ENCODE assay signal across 13 cellular contexts in the genomic region with DNA sequence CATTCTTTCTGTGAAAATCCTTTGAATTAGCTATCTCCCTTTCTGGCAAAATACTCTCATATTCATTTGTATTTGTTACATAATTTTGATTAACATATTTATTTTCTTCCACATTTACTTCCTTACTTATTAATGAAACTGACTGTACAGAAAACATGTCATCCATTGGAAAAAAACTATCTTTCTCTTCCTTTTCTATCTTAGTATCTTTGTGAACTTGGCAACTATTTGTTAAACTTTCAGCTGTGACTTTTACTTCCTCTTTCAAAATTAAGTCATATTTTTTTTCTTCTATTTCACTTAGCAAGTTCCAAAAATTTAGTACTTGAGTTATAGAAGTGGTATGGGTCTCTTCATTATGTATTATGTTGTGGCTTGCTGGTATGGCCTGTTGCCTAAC. TPM values are rescaled to one million over a fixed set of nuclear protein-coding genes. Genes with fewer than 3 reads are reported as not detected.
DNase-seq lines count a peak whose midpoint lies in the region; ATAC-seq and TF ChIP-seq lines count a peak whose summit lies in the region.
"Had no signal": no experiment of that assay in that cellular context is flagged by ENCODE, and none has a peak within 500 bp of the region (broad histone marks: within the 10 kb centered on the region; RNA-seq: fewer than 3 reads in every experiment).

No MANE protein-coding gene starts in this region.

- H3K9me3 ChIP-seq in iPS-20b (ENCODE audit: insufficient read depth, low read depth, low read length): no peaks in the 10 kb centered on the region
- H3K9me3 ChIP-seq in body of pancreas: no peaks in the 10 kb centered on the region
- H3K9me3 ChIP-seq in HAP-1: no peaks in the 10 kb centered on the region
- H3K9me3 ChIP-seq: stomach had no signal

- no peaks in the 10 kb centered on the region for H3K9me3 Mint-ChIP-seq in WTC11

- TF ChIP-seq CTCF in body of pancreas (IDR thresholded peaks at IDR 0.05) (no peak), WTC11 (IDR thresholded peaks at IDR 0.05) (no peak)

- H3K27ac Mint-ChIP-seq in WTC11: no peak overlapping the region

- intact Hi-C loops in body of pancreas (cut with DNase I): no loop called here

- H3K27ac ChIP-seq in iPS-20b (ENCODE audit: low read length) (peak overlapping the region; percentile 18), body of pancreas (no peak overlapping the region)
- H3K27ac ChIP-seq: parathyroid adenoma, stomach had no signal

- CTCF ChIA-PET in WTC11 (lab: Charles Lee): no interaction called here

- DNase-seq in body of pancreas (no peak), HAP-1 (ENCODE audit: low spot score in 2 of 2) (no peak), WTC11 (ENCODE audit: low spot score) (no peak)
- DNase-seq: activated gamma-delta T cell treated with Interleukin-2 at 50 U/mL for 16 hours, caudate nucleus, NCI-H748 treated with DMSO at 0.1 percent for 48 hours, stomach had no signal

- H3K4me3 ChIP-seq in iPS-20b (ENCODE audit: low read length): no peak overlapping the region
- no peak overlapping the region for H3K4me3 ChIP-seq in body of pancreas
- H3K4me3 ChIP-seq in HAP-1: no peak overlapping the region
- H3K4me3 ChIP-seq: stomach had no signal

- peaks cover 41% of the 10 kb centered on the region for H3K4me1 Mint-ChIP-seq in WTC11

- H3K4me3 Mint-ChIP-seq in WTC11: no peak overlapping the region

- H3K27me3 ChIP-seq in iPS-20b (ENCODE audit: insufficient read depth, low read length) (peaks cover 3% of the 10 kb centered on the region; the same call in 1 of the 2 replicates), body of pancreas (peaks cover 0 to under 1% of the 10 kb centered on the region in 2 donors), HAP-1 (ENCODE audit: low read depth) (no peaks in the 10 kb centered on the region)

- in situ Hi-C loops in HAP-1 (cut with MboI; ENCODE audit: low sequenced_read_pairs): no loop called here

- POLR2A ChIA-PET in WTC11 (lab: Charles Lee): no interaction called here

- H3K36me3 ChIP-seq in iPS-20b (ENCODE audit: insufficient read depth, low read depth, low read length): no peaks in the 10 kb centered on the region
- no peaks in the 10 kb centered on the region for H3K36me3 ChIP-seq in body of pancreas (replicated peaks in 1 of 2; ENCODE audit: insufficient read depth in 1 of 2, low read depth in 2 of 2)
- no peaks in the 10 kb centered on the region for H3K36me3 ChIP-seq in HAP-1 (replicated peaks)
- H3K36me3 ChIP-seq: stomach had no signal

- peaks cover 3% of the 10 kb centered on the region; the same call in 1 of the 2 replicates for H3K27me3 Mint-ChIP-seq in WTC11 (ENCODE audit: low read depth)

- ATAC-seq in GM18870 (IDR thresholded peaks at IDR 0.05; ENCODE audit: unreplicated experiment): peak; percentile 57
- ATAC-seq in GM21825 (IDR thresholded peaks at IDR 0.05; ENCODE audit: unreplicated experiment): peak; percentile 32
- peak; percentile 29 for ATAC-seq in HG03457 (IDR thresholded peaks at IDR 0.05; ENCODE audit: unreplicated experiment)
- ATAC-seq in body of pancreas: no peak
- no peak for ATAC-seq in WTC11

- H3K4me1 ChIP-seq in iPS-20b (ENCODE audit: insufficient read depth, low read length) (peaks cover 5% of the 10 kb centered on the region; the same call in 1 of the 2 replicates), body of pancreas (peaks cover 13% of the 10 kb centered on the region), HAP-1 (no peaks in the 10 kb centered on the region)
- H3K4me1 ChIP-seq: parathyroid adenoma had no signal

- no peak for TF ChIP-seq POLR2A in body of pancreas (IDR thresholded peaks at IDR 0.05)

- H3K36me3 Mint-ChIP-seq in WTC11: no peaks in the 10 kb centered on the region

- H3K9ac ChIP-seq in iPS-20b (ENCODE audit: low read depth, low read length): no peak overlapping the region
- H3K9ac ChIP-seq: parathyroid adenoma had no signal

TF ChIP-seq in WTC11, 78 proteins besides CTCF, POLR2A, EP300 and RAD21:
- TF ChIP-seq ZNF416 (CRISPR knock-in tag; IDR thresholded peaks at IDR 0.05) (no peak), TCF7 (CRISPR knock-in tag; IDR thresholded peaks at IDR 0.05; ENCODE audit: low read depth) (no peak)
- TF ChIP-seq, protein P1, sequence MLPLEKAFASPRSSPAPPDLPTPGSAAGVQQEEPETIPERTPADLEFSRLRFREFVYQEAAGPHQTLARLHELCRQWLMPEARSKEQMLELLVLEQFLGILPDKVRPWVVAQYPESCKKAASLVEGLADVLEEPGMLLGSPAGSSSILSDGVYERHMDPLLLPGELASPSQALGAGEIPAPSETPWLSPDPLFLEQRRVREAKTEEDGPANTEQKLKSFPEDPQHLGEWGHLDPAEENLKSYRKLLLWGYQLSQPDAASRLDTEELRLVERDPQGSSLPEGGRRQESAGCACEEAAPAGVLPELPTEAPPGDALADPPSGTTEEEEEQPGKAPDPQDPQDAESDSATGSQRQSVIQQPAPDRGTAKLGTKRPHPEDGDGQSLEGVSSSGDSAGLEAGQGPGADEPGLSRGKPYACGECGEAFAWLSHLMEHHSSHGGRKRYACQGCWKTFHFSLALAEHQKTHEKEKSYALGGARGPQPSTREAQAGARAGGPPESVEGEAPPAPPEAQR (CRISPR knock-in tag; IDR thresholded peaks at IDR 0.05): no peak

RNA-seq across cellular contexts. Expression of a gene that starts 2.6 kb away (rescaled TPM):
- total RNA-seq in body of pancreas (under 1 TPM in 1 of 2 donors, not detected in 1; 0.26 TPM), WTC11 (2021) (0.26 to 0.37 TPM (median 0.30 TPM) in 3 replicates)
- total RNA-seq: epithelial cell of proximal tubule had no signal

RNA-seq across cellular contexts. Expression of a gene that starts 24.8 kb away (rescaled TPM):
- total RNA-seq in body of pancreas (1 to 10 TPM in 1 of 2 donors, under 1 TPM in 1; 0.66 to 4.2 TPM), WTC11 (2021) (78.4 to 83.6 TPM (median 82.4 TPM) in 3 replicates)
- total RNA-seq: epithelial cell of proximal tubule had no signal

Comparison
In these comparisons a context has a peak if more than half of its experiments do, and no peak if none do; other contexts are left out.
1. ATAC-seq: peak in GM18870 (single experiment), GM21825 (single experiment) and HG03457 (single experiment); none in body of pancreas (single experiment) and WTC11 (single experiment).
2. RNA of a gene that starts 24.8 kb away (total RNA-seq): 78.4 to 83.6 TPM in WTC11; 0.66 to 4.2 TPM in body of pancreas; every median in the first group is over 10 times any median in the second.